ENCODE assay signal across 19 cellular contexts in genomic region chr6:80010296-80010695, GRCh38. TPM values are rescaled to one million over a fixed set of nuclear protein-coding genes. Genes with fewer than 3 reads are reported as not detected.
DNase-seq lines count a peak whose midpoint lies in the region; ATAC-seq and TF ChIP-seq lines count a peak whose summit lies in the region.
"Had no signal": no experiment of that assay in that cellular context is flagged by ENCODE, and none has a peak within 500 bp of the region (broad histone marks: within the 10 kb centered on the region; RNA-seq: fewer than 3 reads in every experiment).

No MANE protein-coding gene starts in this region.

- peaks cover 36% of the 10 kb centered on the region for H3K4me1 ChIP-seq in DND-41 (ENCODE audit: insufficient read depth, low read length)
- H3K4me1 ChIP-seq: SJCRH30 had no signal

- H3K36me3 Mint-ChIP-seq in HFFc6 (ENCODE audit: low read depth) = no peaks in the 10 kb centered on the region; the same call in 1 of the 2 replicates
- H3K36me3 Mint-ChIP-seq in stimulated activated memory B cell treated with anti-CD40 and anti-IgM and Interleukin-4, amounts not matched to agents 10 μg/mL and 1 μg/mL and 100 μg/mL, for 72 hours = peaks cover 6% of the 10 kb centered on the region
- H3K36me3 Mint-ChIP-seq in activated T-cell treated with anti-CD3 and anti-CD28 coated beads, Interleukin-2, amount 50 U/mL, for 4 hours (ENCODE audit: insufficient read depth) = no peaks in the 10 kb centered on the region

- H3K4me2 ChIP-seq in DND-41 (ENCODE audit: insufficient read depth, low read length) = no peak overlapping the region
- H3K4me2 ChIP-seq: PC-9 had no signal

- peaks cover 22% of the 10 kb centered on the region for H3K4me1 Mint-ChIP-seq in HFFc6 (ENCODE audit: low read depth)
- H3K4me1 Mint-ChIP-seq in stimulated activated memory B cell treated with anti-CD40 and anti-IgM and Interleukin-4, amounts not matched to agents 10 μg/mL and 1 μg/mL and 100 μg/mL, for 72 hours = no peaks in the 10 kb centered on the region
- H3K4me1 Mint-ChIP-seq in activated T-cell treated with anti-CD3 and anti-CD28 coated beads, Interleukin-2, amount 50 U/mL, for 4 hours (ENCODE audit: low read depth) = no peaks in the 10 kb centered on the region

- H4K20me1 ChIP-seq in DND-41 (ENCODE audit: insufficient read depth, low read length) = no peaks in the 10 kb centered on the region

- H3K27ac Mint-ChIP-seq in HFFc6 = no peak overlapping the region
- no peak overlapping the region for H3K27ac Mint-ChIP-seq in stimulated activated memory B cell treated with anti-CD40 and anti-IgM and Interleukin-4, amounts not matched to agents 10 μg/mL and 1 μg/mL and 100 μg/mL, for 72 hours
- H3K27ac Mint-ChIP-seq: T-helper 17 cell had no signal

- DNase-seq in DND-41 = no peak
- DNase-seq in HFFc6 = no peak
- DNase-seq in brain microvascular endothelial cell = no peak
- no peak for DNase-seq in retinal pigment epithelial cell (ENCODE audit: low read depth)
- no peak for DNase-seq in activated T-cell treated with anti-CD3 and anti-CD28 coated beads, Interleukin-2, amount 50 U/mL, for 4 hours
- DNase-seq: ACHN, DMS 273 treated with DMSO at 0.1 percent for 48 hours, GF-D8, Kasumi-1, NCI-H1105 treated with DMSO at 0.1 percent for 48 hours, NCI-H1694, NCI-H226, NCI-H524 treated with DMSO at 0.1 percent for 48 hours, PC-9, SJCRH30, T-helper 17 cell had no signal

- H2AFZ ChIP-seq in DND-41 (ENCODE audit: low read depth, low read length) = no peak overlapping the region
- H2AFZ ChIP-seq: PC-9 had no signal

- no peaks in the 10 kb centered on the region for H3K9me3 Mint-ChIP-seq in HFFc6
- H3K9me3 Mint-ChIP-seq in stimulated activated memory B cell treated with anti-CD40 and anti-IgM and Interleukin-4, amounts not matched to agents 10 μg/mL and 1 μg/mL and 100 μg/mL, for 72 hours = no peaks in the 10 kb centered on the region
- no peaks in the 10 kb centered on the region for H3K9me3 Mint-ChIP-seq in activated T-cell treated with anti-CD3 and anti-CD28 coated beads, Interleukin-2, amount 50 U/mL, for 4 hours

- ATAC-seq in DND-41 (ENCODE audit: insufficient read depth, low read depth) (peak; percentile 45; the same call in 1 of the 3 replicates), GM18519 (IDR thresholded peaks at IDR 0.05; ENCODE audit: low FRiP score, unreplicated experiment) (no peak)
- no peak for ATAC-seq in stimulated activated memory B cell treated with anti-CD40 and anti-IgM and Interleukin-4, amounts not matched to agents 10 μg/mL and 1 μg/mL and 100 μg/mL, for 72 hours
- no peak for ATAC-seq in activated T-cell treated with anti-CD3 and anti-CD28 coated beads, Interleukin-2, amount 50 U/mL, for 4 hours
- ATAC-seq: T-helper 17 cell had no signal

- in situ Hi-C loops in brain microvascular endothelial cell (cut with HindIII; ENCODE audit: low pct_ligation_motif_present, low sequenced_read_pairs) = no loop called here

- H3K27me3 ChIP-seq in DND-41 (ENCODE audit: insufficient read depth, low read length, poor library complexity) = no peaks in the 10 kb centered on the region
- H3K27me3 ChIP-seq in brain microvascular endothelial cell (replicated peaks) = no peaks in the 10 kb centered on the region
- H3K27me3 ChIP-seq: SJCRH30 had no signal

- H3K27ac ChIP-seq in DND-41 (ENCODE audit: low read length) (no peak overlapping the region), brain microvascular endothelial cell (no peak overlapping the region)
- H3K27ac ChIP-seq: PC-9, SJCRH30 had no signal

- H3K36me3 ChIP-seq in DND-41 (ENCODE audit: insufficient read depth, low read length) = peaks cover 97% of the 10 kb centered on the region
- H3K36me3 ChIP-seq in brain microvascular endothelial cell (replicated peaks) = no peaks in the 10 kb centered on the region

- H3K4me3 Mint-ChIP-seq in HFFc6 = no peak overlapping the region
- H3K4me3 Mint-ChIP-seq in stimulated activated memory B cell treated with anti-CD40 and anti-IgM and Interleukin-4, amounts not matched to agents 10 μg/mL and 1 μg/mL and 100 μg/mL, for 72 hours = no peak overlapping the region
- H3K4me3 Mint-ChIP-seq in activated T-cell treated with anti-CD3 and anti-CD28 coated beads, Interleukin-2, amount 50 U/mL, for 4 hours = no peak overlapping the region
- H3K4me3 Mint-ChIP-seq: T-helper 17 cell had no signal

- no peak overlapping the region for H3K9ac ChIP-seq in DND-41 (ENCODE audit: low read depth, low read length)

- peak; percentile 36 for TF ChIP-seq CTCF in DND-41 (IDR thresholded peaks at IDR 0.05; ENCODE audit: borderline replicate concordance, extremely low read depth, low read length, poor library complexity, severe bottlenecking)
- TF ChIP-seq CTCF in HFFc6 (IDR thresholded peaks at IDR 0.05) = peak; percentile 31; the same call in 1 of the 2 replicates
- peak; percentile 3 for TF ChIP-seq CTCF in brain microvascular endothelial cell (IDR thresholded peaks at IDR 0.05; ENCODE audit: low read depth, low read length, missing control alignments)
- TF ChIP-seq CTCF in retinal pigment epithelial cell (conservative IDR thresholded peaks at IDR 0.05; ENCODE audit: low read depth, low read length) = peak; percentile 22

- H3K9me3 ChIP-seq in DND-41 (ENCODE audit: insufficient read depth, low read length, severe bottlenecking) = no peaks in the 10 kb centered on the region
- H3K9me3 ChIP-seq: HAP-1, SJCRH30 had no signal

- H3K4me3 ChIP-seq in DND-41 (ENCODE audit: low read depth in 1 of 2, low read length in 2 of 2) = no peak overlapping the region
- H3K4me3 ChIP-seq in brain microvascular endothelial cell (ENCODE audit: low read depth, low read length) = no peak overlapping the region
- no peak overlapping the region for H3K4me3 ChIP-seq in retinal pigment epithelial cell (ENCODE audit: low read length)
- H3K4me3 ChIP-seq: HAP-1, PC-9, SJCRH30 had no signal

- peaks cover 73% of the 10 kb centered on the region for H3K79me2 ChIP-seq in DND-41 (ENCODE audit: insufficient read depth, low read length)

- H3K27me3 Mint-ChIP-seq in HFFc6 (ENCODE audit: insufficient read depth) = no peaks in the 10 kb centered on the region
- no peaks in the 10 kb centered on the region for H3K27me3 Mint-ChIP-seq in stimulated activated memory B cell treated with anti-CD40 and anti-IgM and Interleukin-4, amounts not matched to agents 10 μg/mL and 1 μg/mL and 100 μg/mL, for 72 hours
- H3K27me3 Mint-ChIP-seq in activated T-cell treated with anti-CD3 and anti-CD28 coated beads, Interleukin-2, amount 50 U/mL, for 4 hours (ENCODE audit: low read depth) = no peaks in the 10 kb centered on the region
- H3K27me3 Mint-ChIP-seq: T-helper 17 cell had no signal

RNA-seq across cellular contexts. Expression of gene TTK, which starts 5.8 kb away (rescaled TPM):
- 10 to 100 TPM; 10.9 to 26.1 (median 22.5) TPM for total RNA-seq in HFFc6 (2021; fragmentation: NEBNext Ultra II Directional; extraction: Animal tissue kit (Norgen Biotek cat#: 25700))
- total RNA-seq in activated T-cell treated with anti-CD3 and anti-CD28 coated beads, Interleukin-2, amount 50 U/mL, for 4 hours = 10 to 100 TPM in 1 of 3 donors, 1 to 10 TPM in 2; 7.6 to 10.9 (median 9.8) TPM
